2 cellular contexts compared by ENCODE assay signal in the genomic region with DNA sequence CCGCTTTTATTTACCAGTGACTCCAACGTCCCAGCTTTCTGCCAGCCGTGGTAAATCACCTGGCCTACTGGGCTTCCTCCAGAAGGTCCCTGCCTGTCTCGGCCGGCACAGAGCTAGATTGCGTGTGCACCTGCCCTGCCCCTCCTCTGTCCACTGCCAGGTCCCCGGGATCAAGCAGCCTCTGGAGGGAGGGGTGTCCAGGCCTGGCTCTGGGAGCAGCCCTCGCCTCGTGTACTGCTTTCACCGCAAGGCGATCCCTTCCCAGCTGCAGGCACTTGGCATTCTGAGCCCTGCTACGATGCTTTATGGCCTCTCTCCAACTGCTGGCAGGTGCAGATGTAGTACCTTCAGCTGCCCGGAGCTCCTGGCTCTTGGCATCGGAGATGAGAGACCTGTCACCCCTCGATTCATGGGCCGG.
A peak's percentile ranks its signal among the peaks of the same experiment; 100 is the strongest.
TF ChIP-seq lines count a peak whose summit lies in the region.

No MANE protein-coding gene starts in this region.

TF ChIP-seq in K562, 482 proteins besides CTCF, POLR2A, EP300 and RAD21:
- TF ChIP-seq RBBP5 (IDR thresholded peaks at IDR 0.05; ENCODE audit: borderline replicate concordance, insufficient read depth, low read length, poor library complexity, severe bottlenecking) (no peak), HDAC1 (IDR thresholded peaks at IDR 0.05) (no peak), BRD4 (IDR thresholded peaks at IDR 0.05) (no peak)
- TF ChIP-seq, protein P1, sequence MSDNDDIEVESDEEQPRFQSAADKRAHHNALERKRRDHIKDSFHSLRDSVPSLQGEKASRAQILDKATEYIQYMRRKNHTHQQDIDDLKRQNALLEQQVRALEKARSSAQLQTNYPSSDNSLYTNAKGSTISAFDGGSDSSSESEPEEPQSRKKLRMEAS (CRISPR knock-in tag; IDR thresholded peaks at IDR 0.05) = peak; percentile 38; the same call in 1 of the 2 replicates
- TF ChIP-seq, protein P2, sequence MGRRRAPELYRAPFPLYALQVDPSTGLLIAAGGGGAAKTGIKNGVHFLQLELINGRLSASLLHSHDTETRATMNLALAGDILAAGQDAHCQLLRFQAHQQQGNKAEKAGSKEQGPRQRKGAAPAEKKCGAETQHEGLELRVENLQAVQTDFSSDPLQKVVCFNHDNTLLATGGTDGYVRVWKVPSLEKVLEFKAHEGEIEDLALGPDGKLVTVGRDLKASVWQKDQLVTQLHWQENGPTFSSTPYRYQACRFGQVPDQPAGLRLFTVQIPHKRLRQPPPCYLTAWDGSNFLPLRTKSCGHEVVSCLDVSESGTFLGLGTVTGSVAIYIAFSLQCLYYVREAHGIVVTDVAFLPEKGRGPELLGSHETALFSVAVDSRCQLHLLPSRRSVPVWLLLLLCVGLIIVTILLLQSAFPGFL (CRISPR knock-in tag; IDR thresholded peaks at IDR 0.05) = no peak

TF ChIP-seq in GM23338, 12 proteins besides CTCF, POLR2A, EP300 and RAD21:
- TF ChIP-seq STAT1 (IDR thresholded peaks at IDR 0.05; ENCODE audit: unreplicated experiment) (no peak), JUNB (IDR thresholded peaks at IDR 0.05; ENCODE audit: unreplicated experiment) (no peak), NANOG (IDR thresholded peaks at IDR 0.05; ENCODE audit: borderline replicate concordance) (no peak), EZH2 (IDR thresholded peaks at IDR 0.05; ENCODE audit: low read depth, unreplicated experiment) (no peak), CREB1 (CRISPR knock-in tag; IDR thresholded peaks at IDR 0.05; ENCODE audit: low read depth) (no peak), EZH2phosphoT487 (IDR thresholded peaks at IDR 0.05; ENCODE audit: unreplicated experiment) (no peak), ZNF114 (CRISPR knock-in tag; IDR thresholded peaks at IDR 0.05) (no peak), POLR2AphosphoS5 (IDR thresholded peaks at IDR 0.05; ENCODE audit: low read depth) (no peak), ZNF331 (CRISPR knock-in tag; IDR thresholded peaks at IDR 0.05; ENCODE audit: low read depth) (no peak)
- TF ChIP-seq, protein P3, sequence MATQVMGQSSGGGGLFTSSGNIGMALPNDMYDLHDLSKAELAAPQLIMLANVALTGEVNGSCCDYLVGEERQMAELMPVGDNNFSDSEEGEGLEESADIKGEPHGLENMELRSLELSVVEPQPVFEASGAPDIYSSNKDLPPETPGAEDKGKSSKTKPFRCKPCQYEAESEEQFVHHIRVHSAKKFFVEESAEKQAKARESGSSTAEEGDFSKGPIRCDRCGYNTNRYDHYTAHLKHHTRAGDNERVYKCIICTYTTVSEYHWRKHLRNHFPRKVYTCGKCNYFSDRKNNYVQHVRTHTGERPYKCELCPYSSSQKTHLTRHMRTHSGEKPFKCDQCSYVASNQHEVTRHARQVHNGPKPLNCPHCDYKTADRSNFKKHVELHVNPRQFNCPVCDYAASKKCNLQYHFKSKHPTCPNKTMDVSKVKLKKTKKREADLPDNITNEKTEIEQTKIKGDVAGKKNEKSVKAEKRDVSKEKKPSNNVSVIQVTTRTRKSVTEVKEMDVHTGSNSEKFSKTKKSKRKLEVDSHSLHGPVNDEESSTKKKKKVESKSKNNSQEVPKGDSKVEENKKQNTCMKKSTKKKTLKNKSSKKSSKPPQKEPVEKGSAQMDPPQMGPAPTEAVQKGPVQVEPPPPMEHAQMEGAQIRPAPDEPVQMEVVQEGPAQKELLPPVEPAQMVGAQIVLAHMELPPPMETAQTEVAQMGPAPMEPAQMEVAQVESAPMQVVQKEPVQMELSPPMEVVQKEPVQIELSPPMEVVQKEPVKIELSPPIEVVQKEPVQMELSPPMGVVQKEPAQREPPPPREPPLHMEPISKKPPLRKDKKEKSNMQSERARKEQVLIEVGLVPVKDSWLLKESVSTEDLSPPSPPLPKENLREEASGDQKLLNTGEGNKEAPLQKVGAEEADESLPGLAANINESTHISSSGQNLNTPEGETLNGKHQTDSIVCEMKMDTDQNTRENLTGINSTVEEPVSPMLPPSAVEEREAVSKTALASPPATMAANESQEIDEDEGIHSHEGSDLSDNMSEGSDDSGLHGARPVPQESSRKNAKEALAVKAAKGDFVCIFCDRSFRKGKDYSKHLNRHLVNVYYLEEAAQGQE (IDR thresholded peaks at IDR 0.05; ENCODE audit: unreplicated experiment) = no peak
- TF ChIP-seq, protein P4, sequence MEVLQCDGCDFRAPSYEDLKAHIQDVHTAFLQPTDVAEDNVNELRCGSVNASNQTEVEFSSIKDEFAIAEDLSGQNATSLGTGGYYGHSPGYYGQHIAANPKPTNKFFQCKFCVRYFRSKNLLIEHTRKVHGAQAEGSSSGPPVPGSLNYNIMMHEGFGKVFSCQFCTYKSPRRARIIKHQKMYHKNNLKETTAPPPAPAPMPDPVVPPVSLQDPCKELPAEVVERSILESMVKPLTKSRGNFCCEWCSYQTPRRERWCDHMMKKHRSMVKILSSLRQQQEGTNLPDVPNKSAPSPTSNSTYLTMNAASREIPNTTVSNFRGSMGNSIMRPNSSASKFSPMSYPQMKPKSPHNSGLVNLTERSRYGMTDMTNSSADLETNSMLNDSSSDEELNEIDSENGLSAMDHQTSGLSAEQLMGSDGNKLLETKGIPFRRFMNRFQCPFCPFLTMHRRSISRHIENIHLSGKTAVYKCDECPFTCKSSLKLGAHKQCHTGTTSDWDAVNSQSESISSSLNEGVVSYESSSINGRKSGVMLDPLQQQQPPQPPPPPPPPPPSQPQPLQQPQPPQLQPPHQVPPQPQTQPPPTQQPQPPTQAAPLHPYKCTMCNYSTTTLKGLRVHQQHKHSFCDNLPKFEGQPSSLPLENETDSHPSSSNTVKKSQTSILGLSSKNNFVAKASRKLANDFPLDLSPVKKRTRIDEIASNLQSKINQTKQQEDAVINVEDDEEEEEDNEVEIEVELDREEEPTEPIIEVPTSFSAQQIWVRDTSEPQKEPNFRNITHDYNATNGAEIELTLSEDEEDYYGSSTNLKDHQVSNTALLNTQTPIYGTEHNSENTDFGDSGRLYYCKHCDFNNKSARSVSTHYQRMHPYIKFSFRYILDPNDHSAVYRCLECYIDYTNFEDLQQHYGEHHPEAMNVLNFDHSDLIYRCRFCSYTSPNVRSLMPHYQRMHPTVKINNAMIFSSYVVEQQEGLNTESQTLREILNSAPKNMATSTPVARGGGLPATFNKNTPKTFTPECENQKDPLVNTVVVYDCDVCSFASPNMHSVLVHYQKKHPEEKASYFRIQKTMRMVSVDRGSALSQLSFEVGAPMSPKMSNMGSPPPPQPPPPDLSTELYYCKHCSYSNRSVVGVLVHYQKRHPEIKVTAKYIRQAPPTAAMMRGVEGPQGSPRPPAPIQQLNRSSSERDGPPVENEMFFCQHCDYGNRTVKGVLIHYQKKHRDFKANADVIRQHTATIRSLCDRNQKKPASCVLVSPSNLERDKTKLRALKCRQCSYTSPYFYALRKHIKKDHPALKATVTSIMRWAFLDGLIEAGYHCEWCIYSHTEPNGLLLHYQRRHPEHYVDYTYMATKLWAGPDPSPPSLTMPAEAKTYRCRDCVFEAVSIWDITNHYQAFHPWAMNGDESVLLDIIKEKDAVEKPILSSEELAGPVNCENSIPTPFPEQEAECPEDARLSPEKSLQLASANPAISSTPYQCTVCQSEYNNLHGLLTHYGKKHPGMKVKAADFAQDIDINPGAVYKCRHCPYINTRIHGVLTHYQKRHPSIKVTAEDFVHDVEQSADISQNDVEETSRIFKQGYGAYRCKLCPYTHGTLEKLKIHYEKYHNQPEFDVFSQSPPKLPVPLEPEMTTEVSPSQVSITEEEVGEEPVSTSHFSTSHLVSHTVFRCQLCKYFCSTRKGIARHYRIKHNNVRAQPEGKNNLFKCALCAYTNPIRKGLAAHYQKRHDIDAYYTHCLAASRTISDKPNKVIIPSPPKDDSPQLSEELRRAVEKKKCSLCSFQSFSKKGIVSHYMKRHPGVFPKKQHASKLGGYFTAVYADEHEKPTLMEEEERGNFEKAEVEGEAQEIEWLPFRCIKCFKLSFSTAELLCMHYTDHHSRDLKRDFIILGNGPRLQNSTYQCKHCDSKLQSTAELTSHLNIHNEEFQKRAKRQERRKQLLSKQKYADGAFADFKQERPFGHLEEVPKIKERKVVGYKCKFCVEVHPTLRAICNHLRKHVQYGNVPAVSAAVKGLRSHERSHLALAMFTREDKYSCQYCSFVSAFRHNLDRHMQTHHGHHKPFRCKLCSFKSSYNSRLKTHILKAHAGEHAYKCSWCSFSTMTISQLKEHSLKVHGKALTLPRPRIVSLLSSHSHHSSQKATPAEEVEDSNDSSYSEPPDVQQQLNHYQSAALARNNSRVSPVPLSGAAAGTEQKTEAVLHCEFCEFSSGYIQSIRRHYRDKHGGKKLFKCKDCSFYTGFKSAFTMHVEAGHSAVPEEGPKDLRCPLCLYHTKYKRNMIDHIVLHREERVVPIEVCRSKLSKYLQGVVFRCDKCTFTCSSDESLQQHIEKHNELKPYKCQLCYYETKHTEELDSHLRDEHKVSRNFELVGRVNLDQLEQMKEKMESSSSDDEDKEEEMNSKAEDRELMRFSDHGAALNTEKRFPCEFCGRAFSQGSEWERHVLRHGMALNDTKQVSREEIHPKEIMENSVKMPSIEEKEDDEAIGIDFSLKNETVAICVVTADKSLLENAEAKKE (CRISPR knock-in tag; IDR thresholded peaks at IDR 0.05) = no peak
- TF ChIP-seq, protein P5, sequence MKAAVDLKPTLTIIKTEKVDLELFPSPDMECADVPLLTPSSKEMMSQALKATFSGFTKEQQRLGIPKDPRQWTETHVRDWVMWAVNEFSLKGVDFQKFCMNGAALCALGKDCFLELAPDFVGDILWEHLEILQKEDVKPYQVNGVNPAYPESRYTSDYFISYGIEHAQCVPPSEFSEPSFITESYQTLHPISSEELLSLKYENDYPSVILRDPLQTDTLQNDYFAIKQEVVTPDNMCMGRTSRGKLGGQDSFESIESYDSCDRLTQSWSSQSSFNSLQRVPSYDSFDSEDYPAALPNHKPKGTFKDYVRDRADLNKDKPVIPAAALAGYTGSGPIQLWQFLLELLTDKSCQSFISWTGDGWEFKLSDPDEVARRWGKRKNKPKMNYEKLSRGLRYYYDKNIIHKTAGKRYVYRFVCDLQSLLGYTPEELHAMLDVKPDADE (IDR thresholded peaks at IDR 0.05) = no peak
